ENCODE assay signal across 11 cellular contexts in genomic region chr1:97827887-97828286, GRCh38.
DNase-seq lines count a peak whose midpoint lies in the region; ATAC-seq lines count a peak whose summit lies in the region.
"Had no signal": no experiment of that assay in that cellular context is flagged by ENCODE, and none has a peak within 500 bp of the region (broad histone marks: within the 10 kb centered on the region; RNA-seq: fewer than 3 reads in every experiment).

No MANE protein-coding gene starts in this region.

- no peaks in the 10 kb centered on the region for H3K27me3 Mint-ChIP-seq in naive B cell

- DNase-seq in NCI-H1436 treated with DMSO at 0.1 percent for 48 hours (lab: John Stamatoyannopoulos, UW) (peak; percentile 85), naive B cell (peak; percentile 37), HUDEP-2 (lab: John Stamatoyannopoulos, UW; ENCODE audit: unreplicated experiment in 76 of 76) (no peak), DMS53 treated with DMSO at 0.1 percent for 48 hours (lab: John Stamatoyannopoulos, UW; ENCODE audit: unreplicated experiment) (no peak)
- no peak for DNase-seq in activated CD8-positive, alpha-beta memory T cell treated with anti-CD3 and anti-CD28 coated beads, Interleukin-2, amount 50 U/mL, for 48 hours
- DNase-seq: mammary epithelial cell, NCI-H526 had no signal

- peak overlapping the region in 1 of 6 donors; percentile 66 for H3K27ac Mint-ChIP-seq in naive B cell

- H3K36me3 Mint-ChIP-seq in naive B cell = no peaks in the 10 kb centered on the region

- H3K9me3 Mint-ChIP-seq in naive B cell = no peaks in the 10 kb centered on the region

- peaks cover 2 to 16% (median 6%) of the 10 kb centered on the region in 3 donors for H3K4me1 Mint-ChIP-seq in naive B cell

- no peak overlapping the region for H3K4me3 Mint-ChIP-seq in naive B cell

- ATAC-seq in GM18861 (IDR thresholded peaks at IDR 0.05; ENCODE audit: unreplicated experiment) (peak; percentile 80), HG02798 (IDR thresholded peaks at IDR 0.05; ENCODE audit: poor library complexity, unreplicated experiment) (peak; percentile 48), naive B cell (ENCODE audit: low read depth in 2 of 2) (peak; percentile 94), GM19324 (IDR thresholded peaks at IDR 0.05; ENCODE audit: low FRiP score, unreplicated experiment) (no peak)
- ATAC-seq: HepG2 had no signal

Comparison
In these comparisons a context has a peak if more than half of its experiments do, and no peak if none do; other contexts are left out.
1. DNase-seq: peak in NCI-H1436 treated with DMSO at 0.1 percent for 48 hours (single experiment) and naive B cell (single experiment); none in HUDEP-2 (0 of 76), DMS53 treated with DMSO at 0.1 percent for 48 hours (single experiment) and activated CD8-positive, alpha-beta memory T cell treated with anti-CD3 and anti-CD28 coated beads, Interleukin-2, amount 50 U/mL, for 48 hours (single experiment).